In the genomic region with DNA sequence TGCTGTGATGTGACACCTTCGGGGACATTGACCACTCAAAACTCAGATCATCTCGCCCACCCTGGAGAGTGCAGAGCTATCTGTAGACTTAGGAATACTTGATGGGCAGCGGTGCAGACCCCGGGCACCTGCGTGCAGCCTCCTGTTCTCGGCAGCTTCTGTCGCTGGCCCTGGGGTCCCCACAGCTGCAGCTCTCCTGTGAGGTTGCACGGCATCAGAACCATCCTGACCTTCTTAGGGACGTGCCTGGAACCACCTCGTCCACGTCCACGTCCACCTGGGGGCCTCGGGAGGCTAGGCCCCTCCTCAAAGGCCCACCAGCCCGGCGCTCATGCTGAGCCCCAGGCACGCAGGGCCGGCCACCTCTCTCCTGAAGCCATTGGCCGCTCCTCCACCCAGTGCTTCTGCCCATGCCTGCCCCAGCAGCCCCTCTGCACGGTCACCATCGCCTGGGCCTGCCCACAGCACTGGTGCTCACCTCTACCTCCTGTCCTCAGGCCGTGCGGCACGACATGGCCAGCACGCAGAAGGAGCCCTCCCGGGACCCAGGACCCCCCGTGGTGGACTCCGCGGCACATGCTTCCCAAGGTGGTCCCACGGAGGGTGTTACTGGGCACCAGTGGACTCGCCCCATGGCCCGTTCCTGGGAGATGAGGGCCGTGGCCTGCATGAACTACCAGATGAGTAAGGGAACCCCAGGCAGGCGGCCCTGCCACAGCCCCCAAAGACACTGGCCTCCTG, we compare ENCODE assay signal across 24 cellular contexts. TPM values are rescaled to one million over a fixed set of nuclear protein-coding genes. Genes with fewer than 3 reads are reported as not detected.
DNase-seq lines count a peak whose midpoint lies in the region; ATAC-seq, FAIRE-seq and TF ChIP-seq lines count a peak whose summit lies in the region.
"Had no signal": no experiment of that assay in that cellular context is flagged by ENCODE, and none has a peak within 500 bp of the region (broad histone marks: within the 10 kb centered on the region; RNA-seq: fewer than 3 reads in every experiment).

No MANE protein-coding gene starts in this region.

- H3K27ac ChIP-seq in PC-9 (no peak overlapping the region), kidney (ENCODE audit: low read depth in 2 of 2, low read length in 2 of 2) (peak overlapping the region in 1 of 2 donors; percentile 14), psoas muscle (no peak overlapping the region)
- H3K27ac ChIP-seq: esophagus squamous epithelium, transverse colon had no signal

- in situ Hi-C loops in ACHN (cut with HindIII; ENCODE audit: low pct_ligation_motif_present, low pct_unique_long_range_greater_than_20kb, low sequenced_read_pairs) = no loop called here

- H3K36me3 Mint-ChIP-seq in Caco-2 (ENCODE audit: insufficient read depth, unreplicated experiment) = peaks cover 23% of the 10 kb centered on the region
- H3K36me3 Mint-ChIP-seq: T-cell had no signal

- H4K20me1 ChIP-seq in PC-9 (ENCODE audit: insufficient read depth) = 0 out of 2 replicates have a peak, but pooled peaks cover 12% of the 10 kb centered on the region

- H3K4me1 ChIP-seq in Caco-2 (no peaks in the 10 kb centered on the region), PC-9 (replicated peaks; ENCODE audit: insufficient read depth) (peaks cover 24% of the 10 kb centered on the region), kidney (ENCODE audit: control insufficient read depth in 1 of 2, insufficient read depth in 1 of 2, low read depth in 1 of 2, low read length in 2 of 2) (peaks cover 12 to 25% of the 10 kb centered on the region in 2 donors), psoas muscle (peaks cover 25% of the 10 kb centered on the region)

- H3K27me3 ChIP-seq in Caco-2 (replicated peaks; ENCODE audit: control insufficient read depth, insufficient read depth, low read length) (no peaks in the 10 kb centered on the region), PC-9 (ENCODE audit: insufficient read depth, low read depth) (no peaks in the 10 kb centered on the region), psoas muscle (ENCODE audit: insufficient read depth in 3 of 3, low read length in 2 of 3) (no peaks in the 10 kb centered on the region)
- H3K27me3 ChIP-seq: esophagus squamous epithelium, gastrocnemius medialis, transverse colon had no signal

- POLR2A ChIA-PET in Caco-2 (lab: Charles Lee) (no interaction called here), PC-9 (lab: Charles Lee; ENCODE audit: unreplicated experiment) (interaction anchor here (0.6 kb wide), 1 partner anchor 28 kb away, joined by 4 read pairs; no protein-coding TSS in a partner anchor)

- H3K4me3 ChIP-seq in Caco-2 (ENCODE audit: low read depth, low read length) = no peak overlapping the region
- no peak overlapping the region for H3K4me3 ChIP-seq in PC-9
- no peak overlapping the region for H3K4me3 ChIP-seq in kidney (ENCODE audit: low read length in 2 of 2)
- no peak overlapping the region for H3K4me3 ChIP-seq in psoas muscle
- H3K4me3 ChIP-seq: esophagus squamous epithelium, gastrocnemius medialis, transverse colon had no signal

- no peak overlapping the region for H3K4me2 ChIP-seq in PC-9

- BruUV-seq in Caco-2 (replicated peaks; lab: Mats Ljungman, UMichigan) = no TSS peak
- TSS peak; percentile 18 for BruUV-seq in PC-9 (replicated peaks; lab: Mats Ljungman, UMichigan)

- no peaks in the 10 kb centered on the region for H3K9me3 Mint-ChIP-seq in Caco-2 (ENCODE audit: unreplicated experiment)
- H3K9me3 Mint-ChIP-seq: activated naive CD8-positive, alpha-beta T cell treated with anti-CD3 and anti-CD28 coated beads, Interleukin-2, amount 50 U/mL, for 24 hours; CD4-positive, CD25-positive, alpha-beta regulatory T cell; T-cell had no signal

- no peak for ATAC-seq in psoas muscle
- ATAC-seq: activated naive CD8-positive, alpha-beta T cell treated with anti-CD3 and anti-CD28 coated beads, Interleukin-2, amount 50 U/mL, for 24 hours; T-cell had no signal

- CTCF ChIA-PET in Caco-2 (lab: Charles Lee) = no interaction called here
- CTCF ChIA-PET in PC-9 (lab: Charles Lee) = no interaction called here

- no peaks in the 10 kb centered on the region for H3K9me2 ChIP-seq in PC-9 (ENCODE audit: insufficient read depth)

- no peaks in the 10 kb centered on the region for H3K4me1 Mint-ChIP-seq in Caco-2 (ENCODE audit: low read depth, unreplicated experiment)
- H3K4me1 Mint-ChIP-seq: CD4-positive, CD25-positive, alpha-beta regulatory T cell; T-cell had no signal

- H3K4me3 Mint-ChIP-seq in Caco-2 (ENCODE audit: unreplicated experiment) = no peak overlapping the region
- H3K4me3 Mint-ChIP-seq: activated naive CD8-positive, alpha-beta T cell treated with anti-CD3 and anti-CD28 coated beads, Interleukin-2, amount 50 U/mL, for 24 hours; T-cell had no signal

- intact Hi-C loops in Caco-2 (cut with micrococcal nuclease; ENCODE audit: unreplicated experiment) = no loop called here
- intact Hi-C loops in PC-9 (cut with micrococcal nuclease; ENCODE audit: unreplicated experiment) = loop anchor here (5.0 kb wide), 1 partner anchor 39 kb away; the partner anchor contains the start of gene RHOT2
- intact Hi-C loops in kidney (cut with DNase I) = no loop called here
- intact Hi-C loops in psoas muscle (cut with DNase I) = loop anchor here in 1 of 2 donors (5.0 kb wide), 1 partner anchor 36 kb away; the partner anchor contains the start of gene RAB40C

- TF ChIP-seq POLR2A in H54 (IDR thresholded peaks at IDR 0.05; ENCODE audit: low read depth, low read length) = no peak

- no peak for DNase-seq in Caco-2
- no peak for DNase-seq in PC-9
- DNase-seq in kidney = peak; percentile 78
- peak; percentile 16 to 57 for DNase-seq in psoas muscle
- no peak for DNase-seq in SIG-M5 (lab: John Stamatoyannopoulos, UW)
- no peak for DNase-seq in ACHN
- DNase-seq in H54 (ENCODE audit: insufficient read length, low spot score) = no peak
- DNase-seq: activated CD4-positive, alpha-beta T cell treated with anti-CD3 and anti-CD28 coated beads, Interleukin-2, amount 50 U/mL, for 48 hours; activated effector memory CD4-positive, alpha-beta T cell treated with anti-CD3 and anti-CD28 coated beads, Interleukin-2, amount 50 U/mL, for 16 hours; activated naive CD8-positive, alpha-beta T cell treated with anti-CD3 and anti-CD28 coated beads, Interleukin-2, amount 50 U/mL, for 24 hours; CD4-positive, CD25-positive, alpha-beta regulatory T cell; effector memory CD4-positive, alpha-beta T cell; esophagus squamous epithelium; gastrocnemius medialis; GF-D8; hypothalamus; Kasumi-1; NCI-H1930; occipital lobe; OCI-M1; stimulated activated CD4-positive, alpha-beta T cell treated with anti-CD3 and anti-CD28 coated beads, Interleukin-15, amount 100 ng/mL, for 24 hours; T-cell; transverse colon had no signal

- no peaks in the 10 kb centered on the region for H3K79me2 ChIP-seq in PC-9 (ENCODE audit: low read depth)

- H3K27ac Mint-ChIP-seq in Caco-2 (ENCODE audit: unreplicated experiment) = peak overlapping the region; percentile 50
- H3K27ac Mint-ChIP-seq: activated naive CD8-positive, alpha-beta T cell treated with anti-CD3 and anti-CD28 coated beads, Interleukin-2, amount 50 U/mL, for 24 hours; CD4-positive, CD25-positive, alpha-beta regulatory T cell; T-cell had no signal

- no peaks in the 10 kb centered on the region for H3K27me3 Mint-ChIP-seq in Caco-2 (ENCODE audit: insufficient read depth, unreplicated experiment)
- H3K27me3 Mint-ChIP-seq: activated naive CD8-positive, alpha-beta T cell treated with anti-CD3 and anti-CD28 coated beads, Interleukin-2, amount 50 U/mL, for 24 hours; CD4-positive, CD25-positive, alpha-beta regulatory T cell; T-cell had no signal

- H3K9ac ChIP-seq in kidney (ENCODE audit: low read length in 2 of 2) = no peak overlapping the region

- WGBS in psoas muscle, 3 donors = 86 to 93% (median 88%) methylated on average over 33 of the region's 33 CpGs

- H3F3A ChIP-seq in PC-9 (ENCODE audit: insufficient read depth, low read depth) = peaks cover 38% of the 10 kb centered on the region; the same call in 1 of the 2 replicates

- H3K36me3 ChIP-seq in Caco-2 (ENCODE audit: control insufficient read depth, insufficient read depth, low read length) (no peaks in the 10 kb centered on the region), PC-9 (ENCODE audit: low read depth) (no peaks in the 10 kb centered on the region), kidney (ENCODE audit: control insufficient read depth in 1 of 2, insufficient read depth in 2 of 2, low read length in 2 of 2) (peaks cover 0 to 6% of the 10 kb centered on the region in 2 donors), psoas muscle (ENCODE audit: insufficient read depth in 1 of 2, low read depth in 1 of 2) (peaks cover 0 to 35% of the 10 kb centered on the region in 2 donors)
- H3K36me3 ChIP-seq: transverse colon had no signal

- H3K9me3 ChIP-seq in Caco-2 = no peaks in the 10 kb centered on the region
- no peaks in the 10 kb centered on the region for H3K9me3 ChIP-seq in PC-9 (ENCODE audit: insufficient read depth, low read depth)
- H3K9me3 ChIP-seq in kidney (ENCODE audit: control insufficient read depth in 1 of 2, low read length in 2 of 2) = no peaks in the 10 kb centered on the region
- H3K9me3 ChIP-seq in psoas muscle = no peaks in the 10 kb centered on the region
- H3K9me3 ChIP-seq: esophagus squamous epithelium, gastrocnemius medialis, transverse colon had no signal

- no peak overlapping the region for H2AFZ ChIP-seq in PC-9

- TF ChIP-seq CTCF in Caco-2 (IDR thresholded peaks at IDR 0.05; ENCODE audit: insufficient read depth in 1 of 2, low read depth in 1 of 2, low read length in 1 of 2, severe bottlenecking in 1 of 2, unreplicated experiment in 1 of 2) (no peak), PC-9 (conservative IDR thresholded peaks at IDR 0.05) (no peak), kidney (IDR thresholded peaks at IDR 0.05; ENCODE audit: borderline replicate concordance, extremely low read depth, insufficient read depth) (no peak), psoas muscle (IDR thresholded peaks at IDR 0.05) (no peak)

- FAIRE-seq in kidney (lab: Jason Lieb, UNC) (no peak), H54 (lab: Jason Lieb, UNC) (no peak)
- FAIRE-seq: HTR-8/SVneo had no signal

RNA-seq across cellular contexts. Expression of gene WFIKKN1, which starts 2.3 kb away (rescaled TPM):
- total RNA-seq in Caco-2 (2022) (0.39 and 0.54 TPM in 2 replicates), PC-9 (2021) (6.9 and 9.2 TPM in 2 replicates), kidney (0.69 TPM), psoas muscle (1 to 10 TPM in 2 of 4 donors, under 1 TPM in 2; 0.30 to 2.0 (median 0.82) TPM)
- polyA plus RNA-seq in kidney (ENCODE audit: insufficient read depth, low read depth, low replicate concordance) (1.8 TPM), psoas muscle (under 1 TPM; 0.31 to 0.61 (median 0.36) TPM)
- polyA plus RNA-seq: CD4-positive, CD25-positive, alpha-beta regulatory T cell had no signal

RNA-seq across cellular contexts. Expression of gene METTL26, which starts 7.6 kb away (rescaled TPM):
- total RNA-seq in Caco-2 (2022) = 67.1 and 67.4 TPM in 2 replicates
- total RNA-seq in PC-9 (2021) = 144 and 158 TPM in 2 replicates
- 44.2 TPM for total RNA-seq in kidney
- 183 TPM for polyA plus RNA-seq in kidney (ENCODE audit: insufficient read depth, low read depth, low replicate concordance)
- total RNA-seq in psoas muscle = 10 to 100 TPM; 42.4 to 55.6 (median 48.4) TPM
- 10 to 100 TPM; 90.8 to 97.8 (median 96.4) TPM for polyA plus RNA-seq in psoas muscle

RNA-seq across cellular contexts. Expression of gene MCRIP2, which starts 13.1 kb away (rescaled TPM):
- total RNA-seq in Caco-2 (2022) (33.0 and 40.7 TPM in 2 replicates), PC-9 (2021) (64.2 and 69.6 TPM in 2 replicates), kidney (36.9 TPM), psoas muscle (10 to 100 TPM; 61.6 to 80.2 (median 68.9) TPM)
- polyA plus RNA-seq in kidney (ENCODE audit: insufficient read depth, low read depth, low replicate concordance) (265 TPM), psoas muscle (100 to 1,000 TPM in 2 of 3 donors, 10 to 100 TPM in 1; 95.1 to 124 (median 108) TPM)

RNA-seq across cellular contexts. Expression of gene WDR90, which starts 20.7 kb away (rescaled TPM):
- 57.8 and 60.9 TPM in 2 replicates for total RNA-seq in Caco-2 (2022)
- 118 and 126 TPM in 2 replicates for total RNA-seq in PC-9 (2021)
- 51.6 TPM for total RNA-seq in kidney
- polyA plus RNA-seq in kidney (ENCODE audit: insufficient read depth, low read depth, low replicate concordance) = 10.6 TPM
- total RNA-seq in psoas muscle = 1 to 10 TPM; 4.0 to 9.6 (median 8.1) TPM
- 1 to 10 TPM; 5.6 to 9.7 (median 6.4) TPM for polyA plus RNA-seq in psoas muscle

RNA-seq across cellular contexts. Expression of gene RAB40C, which starts 38.6 kb away (rescaled TPM):
- 18.7 and 19.1 TPM in 2 replicates for total RNA-seq in Caco-2 (2022)
- 43.6 and 47.1 TPM in 2 replicates for total RNA-seq in PC-9 (2021)
- 24.0 TPM for total RNA-seq in kidney
- 18.1 TPM for polyA plus RNA-seq in kidney (ENCODE audit: insufficient read depth, low read depth, low replicate concordance)
- 10 to 100 TPM; 12.3 to 20.2 (median 14.4) TPM for total RNA-seq in psoas muscle
- 10 to 100 TPM; 14.7 to 16.3 (median 15.7) TPM for polyA plus RNA-seq in psoas muscle

Comparison
In these comparisons a context has a peak if more than half of its experiments do, and no peak if none do; other contexts are left out.
1. DNase-seq: peak in kidney (single experiment) and psoas muscle (2 of 2); none in Caco-2 (0 of 2), PC-9 (0 of 2), SIG-M5 (single experiment), ACHN (single experiment) and H54 (single experiment).